Comparison of ENCODE assay signal across 14 cellular contexts in the genomic region with DNA sequence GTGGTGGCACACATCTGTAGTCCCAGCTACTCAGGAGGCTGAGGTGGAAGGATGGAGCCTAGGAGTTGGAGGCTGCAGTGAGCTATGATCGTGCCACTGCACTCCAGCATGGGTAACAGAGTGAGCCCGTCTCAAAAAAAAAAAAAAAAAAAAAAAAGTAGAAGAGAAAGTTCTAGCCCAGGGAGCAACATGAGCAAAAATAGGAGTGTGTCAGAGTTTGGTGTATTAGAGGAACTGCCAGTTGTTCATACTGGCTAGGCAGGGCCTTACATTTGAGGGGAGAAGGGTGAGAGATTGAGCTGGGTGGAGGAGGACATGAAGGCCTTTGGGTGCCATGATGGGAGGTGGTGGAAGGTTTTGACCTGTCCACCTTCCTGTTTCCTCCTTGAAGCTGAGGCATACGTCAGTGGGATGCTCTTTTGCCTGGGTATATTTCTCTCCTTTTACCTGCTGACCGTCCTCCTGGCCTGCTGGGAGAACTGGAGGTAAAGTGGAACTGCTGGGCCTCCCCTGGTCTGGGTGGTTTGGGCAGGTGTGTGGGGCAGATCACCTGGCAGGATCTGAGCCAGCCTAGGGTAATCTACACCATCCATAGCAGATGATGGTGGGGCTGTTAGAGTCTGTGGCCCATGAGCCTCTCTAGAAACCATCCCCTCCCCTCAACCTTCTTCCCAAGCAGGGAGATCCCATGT. TPM values are rescaled to one million over a fixed set of nuclear protein-coding genes. Genes with fewer than 3 reads are reported as not detected.
A peak's percentile ranks its signal among the peaks of the same experiment; 100 is the strongest.
DNase-seq lines count a peak whose midpoint lies in the region; ATAC-seq and TF ChIP-seq lines count a peak whose summit lies in the region.
"Had no signal": no experiment of that assay in that cellular context is flagged by ENCODE, and none has a peak within 500 bp of the region (broad histone marks: within the 10 kb centered on the region; RNA-seq: fewer than 3 reads in every experiment).

No MANE protein-coding gene starts in this region.

- peak overlapping the region; percentile 33 for H3K4me2 ChIP-seq in DOHH2 (ENCODE audit: low read length)
- no peak overlapping the region for H3K4me2 ChIP-seq in trophoblast cell (ENCODE audit: low read length)

- H3K4me3 ChIP-seq in DOHH2 (ENCODE audit: low read length) = no peak overlapping the region
- H3K4me3 ChIP-seq in trophoblast cell (ENCODE audit: low read depth, low read length) = no peak overlapping the region
- H3K4me3 ChIP-seq: gastrocnemius medialis, uterus had no signal

- H3K79me2 ChIP-seq in DOHH2 (ENCODE audit: control insufficient read depth, low read length) = no peaks in the 10 kb centered on the region
- H3K79me2 ChIP-seq in trophoblast cell (ENCODE audit: control insufficient read depth, insufficient read depth, low read length, poor library complexity) = no peaks in the 10 kb centered on the region

- peaks cover 5% of the 10 kb centered on the region for H3K36me3 Mint-ChIP-seq in activated T-helper 17 cell treated with anti-CD3 and anti-CD28 coated beads, Interleukin-2, amount 50 U/mL, for 72 hours (ENCODE audit: low read depth)
- H3K36me3 Mint-ChIP-seq in nephron progenitor cell (ENCODE audit: low read depth) = peaks cover 20% of the 10 kb centered on the region

- H4K12ac ChIP-seq in trophoblast cell (ENCODE audit: low read depth, low read length) = no peak overlapping the region

- WGBS in trophoblast cell (ENCODE audit: extremely low coverage, insufficient coverage, insufficient read length) = no CpG with 5 or more reads among the region's 4 CpGs

- no peak overlapping the region for H4K91ac ChIP-seq in trophoblast cell (ENCODE audit: low read depth, low read length)

- peak; percentile 48 for ATAC-seq in HG02885 (IDR thresholded peaks at IDR 0.05; ENCODE audit: poor library complexity, unreplicated experiment)
- ATAC-seq in activated T-helper 17 cell treated with anti-CD3 and anti-CD28 coated beads, Interleukin-2, amount 50 U/mL, for 72 hours (replicated peaks) = no peak
- ATAC-seq: gastrocnemius medialis, left ventricle myocardium superior had no signal

- no peak overlapping the region for H3K18ac ChIP-seq in trophoblast cell (ENCODE audit: low read length)

- TF ChIP-seq CTCF in DOHH2 (IDR thresholded peaks at IDR 0.05; ENCODE audit: low read depth, low read length, poor library complexity, severe bottlenecking) (no peak), nephron progenitor cell (IDR thresholded peaks at IDR 0.05) (no peak)

- no peak overlapping the region for H3K9ac ChIP-seq in trophoblast cell (ENCODE audit: low read length)

- H3K9me2 ChIP-seq in DOHH2 (replicated peaks; ENCODE audit: control insufficient read depth, low read length) = no peaks in the 10 kb centered on the region

- H3K79me1 ChIP-seq in trophoblast cell (ENCODE audit: low read length) = no peaks in the 10 kb centered on the region

- peak overlapping the region; percentile 22 for H3K27ac Mint-ChIP-seq in activated T-helper 17 cell treated with anti-CD3 and anti-CD28 coated beads, Interleukin-2, amount 50 U/mL, for 72 hours
- peak overlapping the region; percentile 45 for H3K27ac Mint-ChIP-seq in nephron progenitor cell

- H4K8ac ChIP-seq in trophoblast cell (ENCODE audit: low read depth, low read length) = no peak overlapping the region

- no peak overlapping the region for H3K27ac ChIP-seq in DOHH2 (ENCODE audit: low read depth, low read length)
- no peak overlapping the region for H3K27ac ChIP-seq in trophoblast cell (ENCODE audit: low read depth, low read length)
- H3K27ac ChIP-seq: gastrocnemius medialis, uterus had no signal

- H3K4me1 Mint-ChIP-seq in activated T-helper 17 cell treated with anti-CD3 and anti-CD28 coated beads, Interleukin-2, amount 50 U/mL, for 72 hours = peaks cover 3% of the 10 kb centered on the region
- peaks cover 32% of the 10 kb centered on the region for H3K4me1 Mint-ChIP-seq in nephron progenitor cell

- H3K9me3 ChIP-seq in DOHH2 (ENCODE audit: control insufficient read depth, insufficient read depth, low read length) (no peaks in the 10 kb centered on the region), trophoblast cell (ENCODE audit: insufficient read depth, low read depth, low read length) (peaks cover under 1% of the 10 kb centered on the region)
- H3K9me3 ChIP-seq: gastrocnemius medialis, uterus had no signal

- no peak overlapping the region for H2BK12ac ChIP-seq in trophoblast cell (ENCODE audit: low read length)

- H3K27me3 ChIP-seq in DOHH2 (ENCODE audit: control insufficient read depth, low read length) (no peaks in the 10 kb centered on the region), trophoblast cell (ENCODE audit: insufficient read depth, low read length) (no peaks in the 10 kb centered on the region)
- H3K27me3 ChIP-seq: gastrocnemius medialis, uterus had no signal

- H2BK120ac ChIP-seq in trophoblast cell (ENCODE audit: insufficient read depth, low read length, poor library complexity) = no peak overlapping the region

- H4K20me1 ChIP-seq in DOHH2 (ENCODE audit: control insufficient read depth, insufficient read depth, low read depth, low read length) = no peaks in the 10 kb centered on the region

- no peak overlapping the region for H3K23ac ChIP-seq in trophoblast cell (ENCODE audit: low read length)

- no peak overlapping the region for H3K14ac ChIP-seq in trophoblast cell (ENCODE audit: low read length)

- DNase-seq in nephron progenitor cell = no peak
- no peak for DNase-seq in trophoblast cell
- DNase-seq in cerebellar nuclear complex (lab: John Stamatoyannopoulos, UW) = no peak
- no peak for DNase-seq in NCI-H187 (lab: John Stamatoyannopoulos, UW)
- no peak for DNase-seq in NCI-H748 treated with DMSO at 0.1 percent for 48 hours (lab: John Stamatoyannopoulos, UW)
- DNase-seq: activated naive CD4-positive, alpha-beta T cell treated with Interleukin-2 at 50 U/mL for 16 hours; dermis blood vessel endothelial cell; left ventricle myocardium superior; NCI-H1694 treated with DMSO at 0.1 percent for 48 hours had no signal

- H3K36me3 ChIP-seq in DOHH2 (ENCODE audit: control insufficient read depth, low read length) (peaks cover 13% of the 10 kb centered on the region), trophoblast cell (ENCODE audit: control insufficient read depth in 1 of 2, insufficient read depth in 2 of 2, low read length in 2 of 2) (peaks cover 53 to 56% of the 10 kb centered on the region in 2 experiments)
- H3K36me3 ChIP-seq: uterus had no signal

- H3K27me3 Mint-ChIP-seq in activated T-helper 17 cell treated with anti-CD3 and anti-CD28 coated beads, Interleukin-2, amount 50 U/mL, for 72 hours = no peaks in the 10 kb centered on the region
- peaks cover 6% of the 10 kb centered on the region for H3K27me3 Mint-ChIP-seq in nephron progenitor cell (ENCODE audit: low read depth, poor library complexity)

- H3K9me3 Mint-ChIP-seq in activated T-helper 17 cell treated with anti-CD3 and anti-CD28 coated beads, Interleukin-2, amount 50 U/mL, for 72 hours = no peaks in the 10 kb centered on the region
- no peaks in the 10 kb centered on the region for H3K9me3 Mint-ChIP-seq in nephron progenitor cell

- no peak overlapping the region for H2BK5ac ChIP-seq in trophoblast cell (ENCODE audit: low read depth, low read length, poor library complexity)

- no peak overlapping the region for H2AFZ ChIP-seq in trophoblast cell (ENCODE audit: insufficient read depth, low read length, poor library complexity)

- H2AK5ac ChIP-seq in trophoblast cell (ENCODE audit: low read length) = no peak overlapping the region

- H3F3A ChIP-seq in DOHH2 (ENCODE audit: control insufficient read depth, insufficient read depth) = no peaks in the 10 kb centered on the region

- no peak overlapping the region for H3K4me3 Mint-ChIP-seq in activated T-helper 17 cell treated with anti-CD3 and anti-CD28 coated beads, Interleukin-2, amount 50 U/mL, for 72 hours
- H3K4me3 Mint-ChIP-seq in nephron progenitor cell = no peak overlapping the region

- H3K4ac ChIP-seq in trophoblast cell (ENCODE audit: low read depth, low read length) = no peak overlapping the region

- peaks cover 40% of the 10 kb centered on the region for H3K4me1 ChIP-seq in DOHH2 (ENCODE audit: control insufficient read depth, low read length)
- peaks cover 2% of the 10 kb centered on the region in 2 experiments for H3K4me1 ChIP-seq in trophoblast cell (ENCODE audit: control insufficient read depth in 1 of 2, insufficient read depth in 2 of 2, low read length in 2 of 2)

RNA-seq across cellular contexts. Expression of a gene that starts 7.3 kb away (rescaled TPM):
- total RNA-seq in activated T-helper 17 cell treated with anti-CD3 and anti-CD28 coated beads, Interleukin-2, amount 50 U/mL, for 72 hours = 10 to 100 TPM; 25.0 to 43.9 TPM
- polyA plus RNA-seq in trophoblast cell (2013) = 23.4 and 25.7 TPM in 2 replicates

RNA-seq across cellular contexts. Expression of a gene that starts 13.3 kb away (rescaled TPM):
- total RNA-seq in activated T-helper 17 cell treated with anti-CD3 and anti-CD28 coated beads, Interleukin-2, amount 50 U/mL, for 72 hours = 1 to 10 TPM; 5.1 to 9.6 TPM
- polyA plus RNA-seq in trophoblast cell (2013) = 876 and 888 TPM in 2 replicates

RNA-seq across cellular contexts. Expression of a gene that starts 41.8 kb away (rescaled TPM):
- 10 to 100 TPM; 53.7 to 87.6 TPM for total RNA-seq in activated T-helper 17 cell treated with anti-CD3 and anti-CD28 coated beads, Interleukin-2, amount 50 U/mL, for 72 hours
- 59.1 and 59.3 TPM in 2 replicates for polyA plus RNA-seq in trophoblast cell (2013)

RNA-seq across cellular contexts. Expression of a gene that starts 46.0 kb away (rescaled TPM):
- 100 to 1,000 TPM; 101 to 106 TPM for total RNA-seq in activated T-helper 17 cell treated with anti-CD3 and anti-CD28 coated beads, Interleukin-2, amount 50 U/mL, for 72 hours
- polyA plus RNA-seq in trophoblast cell (2013) = 23.8 TPM in 2 replicates

RNA-seq across cellular contexts. Expression of a gene that starts 46.6 kb away (rescaled TPM):
- 10 to 100 TPM; 15.3 to 18.6 TPM for total RNA-seq in activated T-helper 17 cell treated with anti-CD3 and anti-CD28 coated beads, Interleukin-2, amount 50 U/mL, for 72 hours
- polyA plus RNA-seq in trophoblast cell (2013) = 16.0 and 17.7 TPM in 2 replicates
